In the genomic region with DNA sequence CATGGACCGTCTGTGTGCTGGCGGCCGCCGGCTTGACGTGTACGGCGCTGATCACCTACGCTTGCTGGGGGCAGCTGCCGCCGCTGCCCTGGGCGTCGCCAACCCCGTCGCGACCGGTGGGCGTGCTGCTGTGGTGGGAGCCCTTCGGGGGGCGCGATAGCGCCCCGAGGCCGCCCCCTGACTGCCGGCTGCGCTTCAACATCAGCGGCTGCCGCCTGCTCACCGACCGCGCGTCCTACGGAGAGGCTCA, we compare ENCODE assay signal across 8 cellular contexts. TPM values are rescaled to one million over a fixed set of nuclear protein-coding genes. Genes with fewer than 3 reads are reported as not detected.
DNase-seq lines count a peak whose midpoint lies in the region; ATAC-seq, FAIRE-seq and TF ChIP-seq lines count a peak whose summit lies in the region.

No MANE protein-coding gene starts in this region.

- intact Hi-C loops in GM12878 (cut with micrococcal nuclease; ENCODE audit: unreplicated experiment), result loop anchor here (2.0 kb wide), 1 partner anchor 38 kb away; no protein-coding TSS in a partner anchor
- intact Hi-C loops in aorta (cut with DNase I), result no loop called here

- DNase-seq in GM12878 (ENCODE audit: low read depth, low spot score) (no peak), mesendoderm (peak; percentile 38), aorta (peak in 1 of 2 donors; percentile 62), NCI-H2196 (lab: John Stamatoyannopoulos, UW; ENCODE audit: unreplicated experiment) (no peak), NCI-H1092 treated with DMSO at 0.1 percent for 48 hours (lab: John Stamatoyannopoulos, UW) (no peak)
- DNase-seq in activated effector memory CD4-positive, alpha-beta T cell treated with Interleukin-2 at 50 U/mL for 16 hours, result no peak

- H3K23ac ChIP-seq in mesendoderm (ENCODE audit: low read length), result no peak overlapping the region

- H4K20me1 ChIP-seq in GM12878 (ENCODE audit: control insufficient read depth, insufficient read depth), result no peaks in the 10 kb centered on the region

- no peaks in the 10 kb centered on the region for H3K79me1 ChIP-seq in mesendoderm (ENCODE audit: low read length)

- TF ChIP-seq POLR2A in GM12878 (IDR thresholded peaks at IDR 0.05; ENCODE audit: low read depth, low read length), result no peak

- RAD21 ChIA-PET in GM12878 (lab: Charles Lee; ENCODE audit: unreplicated experiment), result interaction anchor here (0.6 to 9.3 kb wide), 8 partner anchors 14 to 59 kb away, joined by 3 to 52 read pairs (median 3); no protein-coding TSS in a partner anchor

- H3K4me1 ChIP-seq in GM12878 (ENCODE audit: control insufficient read depth, insufficient read depth, low read length) (no peaks in the 10 kb centered on the region; the same call in 1 of the 2 replicates), mesendoderm (ENCODE audit: control insufficient read depth, low read depth, low read length) (no peaks in the 10 kb centered on the region), aorta (ENCODE audit: control insufficient read depth in 1 of 2, insufficient read depth in 2 of 2, low read length in 2 of 2) (peaks cover 0 to 2% of the 10 kb centered on the region in 2 donors)

- TF ChIP-seq CTCF in GM12878 (IDR thresholded peaks at IDR 0.05 in 2 of 3, conservative IDR thresholded peaks at IDR 0.05 in 1 of 3; ENCODE audit: control insufficient read depth in 2 of 3, extremely low read depth in 1 of 3, insufficient read depth in 1 of 3, low read depth in 3 of 3, low read length in 3 of 3), result no peak

- no peak overlapping the region for H4K5ac ChIP-seq in mesendoderm (ENCODE audit: low read length)

- H3K79me2 ChIP-seq in GM12878 (ENCODE audit: control insufficient read depth, insufficient read depth, low read length), result peaks cover 2% of the 10 kb centered on the region
- no peaks in the 10 kb centered on the region for H3K79me2 ChIP-seq in mesendoderm (ENCODE audit: control insufficient read depth, insufficient read depth, low read length)

- peak overlapping the region; percentile 50 for H3K4ac ChIP-seq in mesendoderm (ENCODE audit: low read depth, low read length)

- no peak overlapping the region for H4K8ac ChIP-seq in mesendoderm (ENCODE audit: low read depth, low read length)

- no peak overlapping the region for H2AK5ac ChIP-seq in mesendoderm (ENCODE audit: low read length)

- CTCF ChIA-PET in GM12878 (lab: Yijun Ruan, JAX), result interaction anchor here (1.1 to 1.9 kb wide), 3 partner anchors 27 to 59 kb away, joined by 5 read pairs; no protein-coding TSS in a partner anchor

- H3K9ac ChIP-seq in GM12878 (ENCODE audit: control insufficient read depth, insufficient read depth, low read length), result peak overlapping the region; percentile 85
- peak overlapping the region; percentile 83 for H3K9ac ChIP-seq in mesendoderm (ENCODE audit: low read length)

- peak overlapping the region; percentile 96 for H2AFZ ChIP-seq in GM12878 (ENCODE audit: control insufficient read depth, low read depth, low read length)

- H2BK5ac ChIP-seq in mesendoderm (ENCODE audit: low read length), result no peak overlapping the region

- H3K56ac ChIP-seq in mesendoderm (ENCODE audit: low read length), result peak overlapping the region; percentile 99

- H3K27me3 ChIP-seq in GM12878 (replicated peaks in 1 of 2; ENCODE audit: control insufficient read depth in 2 of 2, insufficient read depth in 2 of 2, low read length in 1 of 2) (no peaks in the 10 kb centered on the region), mesendoderm (ENCODE audit: insufficient read depth, low read length, poor library complexity) (no peaks in the 10 kb centered on the region), aorta (ENCODE audit: control insufficient read depth in 1 of 2, insufficient read depth in 2 of 2, low read length in 1 of 2) (no peaks in the 10 kb centered on the region)

- no TSS peak for BruUV-seq in GM12878 (replicated peaks; lab: Mats Ljungman, UMichigan)

- H3K9me3 ChIP-seq in GM12878 (replicated peaks; ENCODE audit: control insufficient read depth, insufficient read depth, low read length) (no peaks in the 10 kb centered on the region), aorta (ENCODE audit: control insufficient read depth, low read length) (no peaks in the 10 kb centered on the region)

- H3K27ac ChIP-seq in GM12878 (ENCODE audit: control insufficient read depth, insufficient read depth) (peak overlapping the region; percentile 79; the same call in 1 of the 2 replicates), mesendoderm (ENCODE audit: low read depth, low read length) (no peak overlapping the region), aorta (ENCODE audit: low read depth in 1 of 2, low read length in 2 of 2) (peak overlapping the region; percentile 99 to 100)

- SMC1A ChIA-PET in GM12878 (lab: Charles Lee; ENCODE audit: uncharacterized antibody, unreplicated experiment), result interaction anchor here (1.0 to 2.1 kb wide), 4 partner anchors 48 to 59 kb away, joined by 4 to 11 read pairs (median 4); no protein-coding TSS in a partner anchor

- 20% methylated on average over 27 of the region's 32 CpGs for WGBS in GM12878 (ENCODE audit: insufficient coverage, insufficient replicate concordance, low lambda C conversion rate, missing lambda C conversion rate)
- WGBS in mesendoderm (ENCODE audit: extremely low coverage, insufficient coverage, low lambda C conversion rate), result no CpG with 5 or more reads among the region's 32 CpGs
- WGBS in aorta, 2 donors, result 0 to 1% methylated on average over 11 to 32 of the region's 32 CpGs

- in situ Hi-C loops in GM12878 (cut with MboI), result no loop called here

- H2BK120ac ChIP-seq in mesendoderm (ENCODE audit: low read depth, low read length), result no peak overlapping the region

- peak overlapping the region; percentile 80 for H3K4me3 ChIP-seq in GM12878
- peak overlapping the region; percentile 48 for H3K4me3 ChIP-seq in mesendoderm (ENCODE audit: low read length)
- peak overlapping the region; percentile 73 to 87 for H3K4me3 ChIP-seq in aorta (ENCODE audit: low read length in 2 of 2)

- H3K36me3 ChIP-seq in GM12878 (ENCODE audit: control insufficient read depth in 2 of 2, insufficient read depth in 2 of 2, low read length in 1 of 2), result no peaks in the 10 kb centered on the region
- H3K36me3 ChIP-seq in mesendoderm (ENCODE audit: control insufficient read depth, insufficient read depth, low read length), result no peaks in the 10 kb centered on the region
- no peaks in the 10 kb centered on the region for H3K36me3 ChIP-seq in aorta (ENCODE audit: control insufficient read depth in 1 of 2, insufficient read depth in 2 of 2, low read length in 1 of 2)

- ATAC-seq in GM18519 (IDR thresholded peaks at IDR 0.05; ENCODE audit: low FRiP score, unreplicated experiment) (peak; percentile 29), HG03139 (IDR thresholded peaks at IDR 0.05; ENCODE audit: unreplicated experiment) (peak; percentile 2), GM12878 (peak; percentile 2), aorta (ENCODE audit: low FRiP score) (no peak)

- no peak for TF ChIP-seq EP300 in GM12878 (IDR thresholded peaks at IDR 0.05; ENCODE audit: borderline replicate concordance in 1 of 2, control insufficient read depth in 1 of 2, low read depth in 2 of 2, low read length in 2 of 2)

- H3K18ac ChIP-seq in mesendoderm (ENCODE audit: low read length), result peak overlapping the region; percentile 9

- H3K4me2 ChIP-seq in GM12878 (ENCODE audit: control insufficient read depth, insufficient read depth) (peak overlapping the region; percentile 77; the same call in 1 of the 2 replicates), mesendoderm (ENCODE audit: low read length) (peak overlapping the region; percentile 73)

- H2BK15ac ChIP-seq in mesendoderm (replicated peaks; ENCODE audit: low read depth), result no peak overlapping the region

- TF ChIP-seq RAD21 in GM12878 (IDR thresholded peaks at IDR 0.05; ENCODE audit: insufficient read depth, low read depth, low read length), result no peak

- FAIRE-seq in GM12878 (lab: Jason Lieb, UNC), result no peak

- POLR2A ChIA-PET in GM12878 (lab: Charles Lee), result interaction anchor here (0.6 to 4.6 kb wide), 5 partner anchors 11 to 60 kb away, joined by 3 to 27 read pairs (median 5); no protein-coding TSS in a partner anchor

RNA-seq across cellular contexts. Expression of a gene that starts 0.8 kb away (rescaled TPM):
- 9.3 and 10.0 TPM in 2 replicates for total RNA-seq in GM12878 (2013; cell fraction: nucleolus; rRNA removed)
- 3.6 and 4.1 TPM in 2 replicates for total RNA-seq in GM12878 (2014; rRNA removed)
- 2.1 and 2.2 TPM in 2 replicates for total RNA-seq in GM12878 (2014; rRNA removed; fragmentation: Illumina TruSeq; extraction: Trizol)
- total RNA-seq in GM12878 (2021), result 3.3 and 4.1 TPM in 2 replicates
- 0.60 TPM for polyA plus RNA-seq in GM12878 (2011; ENCODE audit: low read depth)
- 9.1 and 10.4 TPM in 2 replicates for polyA plus RNA-seq in GM12878 (2011; rRNA removed)
- 6.0 and 6.9 TPM in 2 replicates for polyA plus RNA-seq in GM12878 (2011; cell fraction: cytosol; rRNA removed)
- polyA plus RNA-seq in GM12878 (2011; cell fraction: nucleus; rRNA removed), result 7.8 and 9.6 TPM in 2 replicates
- polyA plus RNA-seq in GM12878 (2012), result 0.84 and 1.3 TPM in 2 replicates
- polyA plus RNA-seq in GM12878 (2014; fragmentation: Illumina TruSeq; extraction: Trizol), result 2.4 TPM in 2 replicates
- polyA plus RNA-seq in GM12878 (2014; fragmentation: Nextera tagmentation; extraction: Ambion mirVana), result under 1 TPM; 0.68 TPM
- 3.5 and 3.6 TPM in 2 replicates for polyA plus RNA-seq in GM12878 (2014; rRNA removed)
- 1 to 10 TPM in 1 of 2 experiments, under 1 TPM in 1; 0.76 to 1.4 TPM for polyA plus RNA-seq in GM12878 (2016; fragmentation: Nextera tagmentation; extraction: Ambion mirVana)
- polyA minus RNA-seq in GM12878 (2011; rRNA and poly(A)+ RNA removed), result 10.4 and 11.2 TPM in 2 replicates
- polyA minus RNA-seq in GM12878 (2011; cell fraction: cytosol; rRNA and poly(A)+ RNA removed), result 3.7 and 4.3 TPM in 2 replicates
- polyA minus RNA-seq in GM12878 (2011; cell fraction: nucleus; rRNA and poly(A)+ RNA removed), result 10.3 and 16.1 TPM in 2 replicates
- 6.3 TPM for polyA plus RNA-seq in mesendoderm (2013, experiment 1 of 2)
- polyA plus RNA-seq in mesendoderm (2013, experiment 2 of 2), result 6.4 TPM
- 1 to 10 TPM; 8.7 to 9.7 TPM for total RNA-seq in aorta
- 1 to 10 TPM; 2.6 to 3.9 TPM for polyA plus RNA-seq in aorta

RNA-seq across cellular contexts. Expression of a gene that starts 22.7 kb away (rescaled TPM):
- 1.0 and 1.9 TPM in 2 replicates for total RNA-seq in GM12878 (2013; cell fraction: nucleolus; rRNA removed)
- total RNA-seq in GM12878 (2014; rRNA removed), result 0.23 and 0.60 TPM in 2 replicates
- total RNA-seq in GM12878 (2014; rRNA removed; fragmentation: Illumina TruSeq; extraction: Trizol), result 0.37 and 0.67 TPM in 2 replicates
- total RNA-seq in GM12878 (2021), result 0.46 and 0.53 TPM in 2 replicates
- polyA plus RNA-seq in GM12878 (2011; ENCODE audit: low read depth), result 0.09 TPM
- polyA plus RNA-seq in GM12878 (2011; rRNA removed), result 9.5 and 13.3 TPM in 2 replicates
- 7.9 and 11.7 TPM in 2 replicates for polyA plus RNA-seq in GM12878 (2011; cell fraction: cytosol; rRNA removed)
- 10.0 and 12.9 TPM in 2 replicates for polyA plus RNA-seq in GM12878 (2011; cell fraction: nucleus; rRNA removed)
- polyA plus RNA-seq in GM12878 (2012), result 0.20 and 0.22 TPM in 2 replicates
- polyA plus RNA-seq in GM12878 (2014; fragmentation: Illumina TruSeq; extraction: Trizol), result 0.57 and 1.8 TPM in 2 replicates
- under 1 TPM; 0.38 to 0.48 TPM for polyA plus RNA-seq in GM12878 (2014; fragmentation: Nextera tagmentation; extraction: Ambion mirVana)
- polyA plus RNA-seq in GM12878 (2014; rRNA removed), result 0.34 and 0.36 TPM in 2 replicates
- under 1 TPM; 0.42 to 0.73 TPM for polyA plus RNA-seq in GM12878 (2016; fragmentation: Nextera tagmentation; extraction: Ambion mirVana)
- polyA minus RNA-seq in GM12878 (2011; rRNA and poly(A)+ RNA removed), result 9.9 and 10.0 TPM in 2 replicates
- polyA minus RNA-seq in GM12878 (2011; cell fraction: cytosol; rRNA and poly(A)+ RNA removed), result 2.6 and 3.9 TPM in 2 replicates
- polyA minus RNA-seq in GM12878 (2011; cell fraction: nucleus; rRNA and poly(A)+ RNA removed), result 5.8 and 6.4 TPM in 2 replicates
- polyA plus RNA-seq in mesendoderm (2013, experiment 1 of 2), result 0.13 TPM
- 0.21 TPM for polyA plus RNA-seq in mesendoderm (2013, experiment 2 of 2)
- 1 to 10 TPM; 5.6 to 5.9 TPM for total RNA-seq in aorta
- 10 to 100 TPM in 1 of 2 donors, 1 to 10 TPM in 1; 2.8 to 12.9 TPM for polyA plus RNA-seq in aorta

RNA-seq across cellular contexts. Expression of a gene that starts 32.2 kb away (rescaled TPM):
- total RNA-seq in GM12878 (2013; cell fraction: nucleolus; rRNA removed), result not detected in 2 replicates
- not detected in 2 replicates for total RNA-seq in GM12878 (2014; rRNA removed)
- total RNA-seq in GM12878 (2014; rRNA removed; fragmentation: Illumina TruSeq; extraction: Trizol), result not detected in 2 replicates
- total RNA-seq in GM12878 (2021), result not detected in 2 replicates
- not detected for polyA plus RNA-seq in GM12878 (2011; ENCODE audit: low read depth)
- polyA plus RNA-seq in GM12878 (2011; rRNA removed), result not detected in 2 replicates
- polyA plus RNA-seq in GM12878 (2011; cell fraction: cytosol; rRNA removed), result not detected in 2 replicates
- not detected in 2 replicates for polyA plus RNA-seq in GM12878 (2011; cell fraction: nucleus; rRNA removed)
- polyA plus RNA-seq in GM12878 (2012), result not detected in 2 replicates
- polyA plus RNA-seq in GM12878 (2014; fragmentation: Illumina TruSeq; extraction: Trizol), result not detected in 2 replicates
- polyA plus RNA-seq in GM12878 (2014; fragmentation: Nextera tagmentation; extraction: Ambion mirVana), result not detected
- not detected in 2 replicates for polyA plus RNA-seq in GM12878 (2014; rRNA removed)
- polyA plus RNA-seq in GM12878 (2016; fragmentation: Nextera tagmentation; extraction: Ambion mirVana), result not detected
- polyA minus RNA-seq in GM12878 (2011; rRNA and poly(A)+ RNA removed), result not detected in 2 replicates
- polyA minus RNA-seq in GM12878 (2011; cell fraction: cytosol; rRNA and poly(A)+ RNA removed), result not detected in 2 replicates
- polyA minus RNA-seq in GM12878 (2011; cell fraction: nucleus; rRNA and poly(A)+ RNA removed), result not detected in 2 replicates
- not detected for polyA plus RNA-seq in mesendoderm (2013, experiment 1 of 2)
- not detected for polyA plus RNA-seq in mesendoderm (2013, experiment 2 of 2)
- total RNA-seq in aorta, result not detected
- polyA plus RNA-seq in aorta, result not detected

RNA-seq across cellular contexts. Expression of a gene that starts 50.7 kb away (rescaled TPM):
- 38.0 and 40.7 TPM in 2 replicates for total RNA-seq in GM12878 (2013; cell fraction: nucleolus; rRNA removed)
- total RNA-seq in GM12878 (2014; rRNA removed) (19.8 and 25.8 TPM in 2 replicates), GM12878 (2014; rRNA removed; fragmentation: Illumina TruSeq; extraction: Trizol) (38.5 and 39.8 TPM in 2 replicates), GM12878 (2021) (19.2 and 19.8 TPM in 2 replicates), aorta (10 to 100 TPM; 12.6 to 14.4 TPM)
- polyA plus RNA-seq in GM12878 (2011; ENCODE audit: low read depth), result 16.7 TPM
- polyA plus RNA-seq in GM12878 (2011; rRNA removed) (45.9 and 62.2 TPM in 2 replicates), GM12878 (2014; fragmentation: Illumina TruSeq; extraction: Trizol) (46.6 and 59.9 TPM in 2 replicates), GM12878 (2014; fragmentation: Nextera tagmentation; extraction: Ambion mirVana) (10 to 100 TPM; 33.2 to 37.1 TPM), GM12878 (2014; rRNA removed) (18.4 and 22.3 TPM in 2 replicates), GM12878 (2016; fragmentation: Nextera tagmentation; extraction: Ambion mirVana) (10 to 100 TPM; 31.7 to 34.1 TPM), aorta (10 to 100 TPM in 1 of 2 donors, 1 to 10 TPM in 1; 8.8 to 26.1 TPM)
- 13.4 and 15.7 TPM in 2 replicates for polyA plus RNA-seq in GM12878 (2011; cell fraction: cytosol; rRNA removed)
- polyA plus RNA-seq in GM12878 (2011; cell fraction: nucleus; rRNA removed), result 30.1 and 42.6 TPM in 2 replicates
- 22.3 and 23.9 TPM in 2 replicates for polyA plus RNA-seq in GM12878 (2012)
- polyA minus RNA-seq in GM12878 (2011; rRNA and poly(A)+ RNA removed), result 12.1 and 21.4 TPM in 2 replicates
- polyA minus RNA-seq in GM12878 (2011; cell fraction: cytosol; rRNA and poly(A)+ RNA removed), result 4.2 and 6.8 TPM in 2 replicates
- polyA minus RNA-seq in GM12878 (2011; cell fraction: nucleus; rRNA and poly(A)+ RNA removed), result 18.0 and 18.5 TPM in 2 replicates
- polyA plus RNA-seq in mesendoderm (2013, experiment 1 of 2), result 20.7 TPM
- 21.0 TPM for polyA plus RNA-seq in mesendoderm (2013, experiment 2 of 2)

RNA-seq across cellular contexts. Expression of a gene that starts 50.9 kb away (rescaled TPM):
- 152 and 163 TPM in 2 replicates for total RNA-seq in GM12878 (2013; cell fraction: nucleolus; rRNA removed)
- total RNA-seq in GM12878 (2014; rRNA removed), result 20.1 and 20.2 TPM in 2 replicates
- total RNA-seq in GM12878 (2014; rRNA removed; fragmentation: Illumina TruSeq; extraction: Trizol), result 33.2 and 34.5 TPM in 2 replicates
- 26.1 and 28.6 TPM in 2 replicates for total RNA-seq in GM12878 (2021)
- 14.9 TPM for polyA plus RNA-seq in GM12878 (2011; ENCODE audit: low read depth)
- polyA plus RNA-seq in GM12878 (2011; rRNA removed), result 25.2 and 49.8 TPM in 2 replicates
- polyA plus RNA-seq in GM12878 (2011; cell fraction: cytosol; rRNA removed), result 6.5 and 6.6 TPM in 2 replicates
- polyA plus RNA-seq in GM12878 (2011; cell fraction: nucleus; rRNA removed), result 17.9 and 24.4 TPM in 2 replicates
- polyA plus RNA-seq in GM12878 (2012), result 15.6 and 20.3 TPM in 2 replicates
- 32.5 and 40.5 TPM in 2 replicates for polyA plus RNA-seq in GM12878 (2014; fragmentation: Illumina TruSeq; extraction: Trizol)
- polyA plus RNA-seq in GM12878 (2014; fragmentation: Nextera tagmentation; extraction: Ambion mirVana), result 10 to 100 TPM; 19.3 to 20.5 TPM
- 16.2 and 20.3 TPM in 2 replicates for polyA plus RNA-seq in GM12878 (2014; rRNA removed)
- 10 to 100 TPM; 33.9 to 39.2 TPM for polyA plus RNA-seq in GM12878 (2016; fragmentation: Nextera tagmentation; extraction: Ambion mirVana)
- polyA minus RNA-seq in GM12878 (2011; rRNA and poly(A)+ RNA removed), result 15.8 and 26.4 TPM in 2 replicates
- 7.8 and 9.6 TPM in 2 replicates for polyA minus RNA-seq in GM12878 (2011; cell fraction: cytosol; rRNA and poly(A)+ RNA removed)
- polyA minus RNA-seq in GM12878 (2011; cell fraction: nucleus; rRNA and poly(A)+ RNA removed), result 19.8 and 26.0 TPM in 2 replicates
- polyA plus RNA-seq in mesendoderm (2013, experiment 1 of 2), result 17.0 TPM
- polyA plus RNA-seq in mesendoderm (2013, experiment 2 of 2), result 15.8 TPM
- 10 to 100 TPM; 16.0 to 27.9 TPM for total RNA-seq in aorta
- 1 to 10 TPM; 3.4 to 5.0 TPM for polyA plus RNA-seq in aorta
